Comparison of ENCODE assay signal across 8 cellular contexts in the genomic region with DNA sequence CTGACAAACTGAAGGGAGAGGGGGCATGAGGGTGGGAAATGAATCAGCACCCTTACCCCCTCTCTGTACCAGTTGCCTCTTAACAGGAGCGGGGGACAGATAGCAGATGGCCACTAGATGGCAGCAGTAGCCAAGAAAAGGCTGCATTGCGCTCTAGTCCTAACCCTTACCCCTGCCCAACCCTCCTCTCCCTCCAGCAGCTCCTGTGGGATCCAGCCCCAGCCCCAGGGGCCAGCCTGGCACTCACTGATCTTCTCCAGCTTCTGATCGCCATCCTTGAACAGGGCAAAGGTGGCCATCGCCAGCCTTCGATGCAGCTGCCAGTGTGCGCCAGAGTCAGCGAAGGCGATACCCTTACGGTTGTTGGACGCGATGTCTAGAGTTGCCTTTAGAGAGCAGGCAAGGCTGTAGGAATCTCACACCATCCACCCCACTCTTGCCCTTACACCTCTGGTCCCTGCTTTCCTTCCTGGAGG. TPM values are rescaled to one million over a fixed set of nuclear protein-coding genes. Genes with fewer than 3 reads are reported as not detected.
DNase-seq lines count a peak whose midpoint lies in the region; ATAC-seq and TF ChIP-seq lines count a peak whose summit lies in the region.

No MANE protein-coding gene starts in this region.

- no peak overlapping the region for H3K27ac Mint-ChIP-seq in activated naive CD8-positive, alpha-beta T cell treated with anti-CD3 and anti-CD28 coated beads, Interleukin-2, amount 50 U/mL, for 24 hours

- peaks cover 0 to 15% (median 0%) of the 10 kb centered on the region in 12 donors for H3K9me3 ChIP-seq in heart left ventricle

- H3K27ac ChIP-seq in heart left ventricle: no peak overlapping the region

- TF ChIP-seq CTCF in heart left ventricle (IDR thresholded peaks at IDR 0.05): peak; percentile 81 to 92 (median 86)

- WGBS in heart left ventricle, 4 donors: 0 to 68% (median 64%) methylated on average over 1 to 11 of the region's 11 CpGs

- H3K27me3 ChIP-seq in heart left ventricle: no peaks in the 10 kb centered on the region

- peaks cover 0 to 14% (median 0%) of the 10 kb centered on the region in 12 donors for H3K4me1 ChIP-seq in heart left ventricle

- ATAC-seq in GM19035 (IDR thresholded peaks at IDR 0.05; ENCODE audit: unreplicated experiment) (peak; percentile 55), heart left ventricle (peak; percentile 76 to 94 (median 92)), HG03039 (IDR thresholded peaks at IDR 0.05; ENCODE audit: unreplicated experiment) (no peak)
- ATAC-seq in activated naive CD8-positive, alpha-beta T cell treated with anti-CD3 and anti-CD28 coated beads, Interleukin-2, amount 50 U/mL, for 24 hours: peak; percentile 96

- H3K27me3 Mint-ChIP-seq in activated naive CD8-positive, alpha-beta T cell treated with anti-CD3 and anti-CD28 coated beads, Interleukin-2, amount 50 U/mL, for 24 hours: no peaks in the 10 kb centered on the region

- intact Hi-C loops in heart left ventricle (cut with DNase I): loop anchor here (1.0 to 10.0 kb wide), 17 partner anchors 62 to 510 kb away; a partner anchor contains a TSS

- no peak overlapping the region for H3K4me3 Mint-ChIP-seq in activated naive CD8-positive, alpha-beta T cell treated with anti-CD3 and anti-CD28 coated beads, Interleukin-2, amount 50 U/mL, for 24 hours

- DNase-seq in AG08396 (ENCODE audit: low spot score) (peak; percentile 83), NCI-H1417 (lab: John Stamatoyannopoulos, UW) (peak; percentile 39 to 79 (median 59)), T follicular helper cell (ENCODE audit: low read depth) (peak; percentile 64), heart left ventricle (peak; percentile 70 to 75 (median 74)), putamen (ENCODE audit: low spot score) (peak; percentile 54)
- DNase-seq in activated naive CD8-positive, alpha-beta T cell treated with anti-CD3 and anti-CD28 coated beads, Interleukin-2, amount 50 U/mL, for 24 hours: peak; percentile 80

- H3K9me3 Mint-ChIP-seq in activated naive CD8-positive, alpha-beta T cell treated with anti-CD3 and anti-CD28 coated beads, Interleukin-2, amount 50 U/mL, for 24 hours: no peaks in the 10 kb centered on the region

- TF ChIP-seq POLR2A in heart left ventricle (IDR thresholded peaks at IDR 0.05): no peak

- H3K36me3 ChIP-seq in heart left ventricle: no peaks in the 10 kb centered on the region

- H3K36me3 Mint-ChIP-seq in activated naive CD8-positive, alpha-beta T cell treated with anti-CD3 and anti-CD28 coated beads, Interleukin-2, amount 50 U/mL, for 24 hours (ENCODE audit: low read depth): no peaks in the 10 kb centered on the region

- H3K4me1 Mint-ChIP-seq in activated naive CD8-positive, alpha-beta T cell treated with anti-CD3 and anti-CD28 coated beads, Interleukin-2, amount 50 U/mL, for 24 hours: no peaks in the 10 kb centered on the region

- no peak overlapping the region for H3K4me3 ChIP-seq in heart left ventricle

RNA-seq across cellular contexts. Expression of a gene that starts 2.2 kb away (rescaled TPM):
- under 1 TPM in 1 of 9 donors, not detected in 8; 0.25 TPM for total RNA-seq in heart left ventricle
- not detected for polyA plus RNA-seq in heart left ventricle

RNA-seq across cellular contexts. Expression of a gene that starts 19.0 kb away (rescaled TPM):
- total RNA-seq in heart left ventricle: 10 to 100 TPM; 11.5 to 29.3 (median 16.9) TPM
- 10 to 100 TPM; 15.4 to 32.9 TPM for polyA plus RNA-seq in heart left ventricle

RNA-seq across cellular contexts. Expression of a gene that starts 34.2 kb away (rescaled TPM):
- total RNA-seq in heart left ventricle: 10 to 100 TPM in 7 of 9 donors, 1 to 10 TPM in 2; 8.6 to 29.0 (median 15.8) TPM
- polyA plus RNA-seq in heart left ventricle: 10 to 100 TPM in 1 of 2 donors, 1 to 10 TPM in 1; 5.2 to 42.2 TPM
